ENCODE assay signal across 18 cellular contexts in genomic region chr6:85005494-85005893, GRCh38.
"Had no signal": no experiment of that assay in that cellular context is flagged by ENCODE, and none has a peak within 500 bp of the region (broad histone marks: within the 10 kb centered on the region; RNA-seq: fewer than 3 reads in every experiment).

No MANE protein-coding gene starts in this region.

- H3K27ac ChIP-seq: esophagus squamous epithelium, gastroesophageal sphincter, psoas muscle, spleen, tibial artery, upper lobe of left lung had no signal

- H3K36me3 Mint-ChIP-seq: naive thymus-derived CD4-positive, alpha-beta T cell; stimulated activated memory B cell treated with anti-CD40 and anti-IgM and Interleukin-4, amounts not matched to agents 10 μg/mL and 1 μg/mL and 100 μg/mL, for 72 hours had no signal

- H3K27me3 Mint-ChIP-seq: stimulated activated memory B cell treated with anti-CD40 and anti-IgM and Interleukin-4, amounts not matched to agents 10 μg/mL and 1 μg/mL and 100 μg/mL, for 72 hours; stimulated activated naive CD8-positive, alpha-beta T cell treated with anti-CD3 and anti-CD28 coated beads, Interleukin-15, Interleukin-2, amounts not matched to agents 100 ng/mL and 50 ng/mL, for 24 hours had no signal

- DNase-seq: effector memory CD4-positive, alpha-beta T cell; esophagus squamous epithelium; glutamatergic neuron; kidney glomerular epithelial cell; naive thymus-derived CD4-positive, alpha-beta T cell; nephron progenitor cell; psoas muscle; retina; spleen; stimulated activated CD4-positive, alpha-beta T cell treated with anti-CD3 and anti-CD28 coated beads, Interleukin-15, amount 100 ng/mL, for 24 hours; stimulated activated CD4-positive, alpha-beta T cell treated with anti-CD3 and anti-CD28 coated beads, Interleukin-1b, Interleukin-23, amount 100 ng/mL, for 48 hours; stimulated activated CD4-positive, alpha-beta T cell treated with anti-CD3 and anti-CD28 coated beads, Interleukin-4, amount 100 ng/mL, for 24 hours; tibial artery; upper lobe of left lung had no signal

- H3K9me3 Mint-ChIP-seq: nephron progenitor cell; stimulated activated naive CD8-positive, alpha-beta T cell treated with anti-CD3 and anti-CD28 coated beads, Interleukin-15, Interleukin-2, amounts not matched to agents 100 ng/mL and 50 ng/mL, for 24 hours had no signal

- H3K4me1 Mint-ChIP-seq: naive thymus-derived CD4-positive, alpha-beta T cell; stimulated activated memory B cell treated with anti-CD40 and anti-IgM and Interleukin-4, amounts not matched to agents 10 μg/mL and 1 μg/mL and 100 μg/mL, for 72 hours had no signal

- H3K9me3 ChIP-seq: esophagus squamous epithelium, gastroesophageal sphincter, psoas muscle, spleen, tibial artery, upper lobe of left lung had no signal

- H3K36me3 ChIP-seq: esophagus squamous epithelium, gastroesophageal sphincter, spleen, tibial artery, upper lobe of left lung had no signal

- H3K4me1 ChIP-seq: esophagus squamous epithelium, gastroesophageal sphincter, psoas muscle, spleen, tibial artery had no signal

- H3K4me3 ChIP-seq: esophagus squamous epithelium, gastroesophageal sphincter, psoas muscle, spleen, tibial artery, upper lobe of left lung had no signal

- H3K27ac Mint-ChIP-seq: naive thymus-derived CD4-positive, alpha-beta T cell; nephron progenitor cell; stimulated activated memory B cell treated with anti-CD40 and anti-IgM and Interleukin-4, amounts not matched to agents 10 μg/mL and 1 μg/mL and 100 μg/mL, for 72 hours; stimulated activated naive CD8-positive, alpha-beta T cell treated with anti-CD3 and anti-CD28 coated beads, Interleukin-15, Interleukin-2, amounts not matched to agents 100 ng/mL and 50 ng/mL, for 24 hours had no signal

- H3K27me3 ChIP-seq: esophagus squamous epithelium, gastroesophageal sphincter, spleen, tibial artery, upper lobe of left lung had no signal

- H3K4me3 Mint-ChIP-seq: naive thymus-derived CD4-positive, alpha-beta T cell; nephron progenitor cell; stimulated activated memory B cell treated with anti-CD40 and anti-IgM and Interleukin-4, amounts not matched to agents 10 μg/mL and 1 μg/mL and 100 μg/mL, for 72 hours; stimulated activated naive CD8-positive, alpha-beta T cell treated with anti-CD3 and anti-CD28 coated beads, Interleukin-15, Interleukin-2, amounts not matched to agents 100 ng/mL and 50 ng/mL, for 24 hours had no signal

- ATAC-seq: gastroesophageal sphincter; naive thymus-derived CD4-positive, alpha-beta T cell; psoas muscle; sciatic nerve; stimulated activated memory B cell treated with anti-CD40 and anti-IgM and Interleukin-4, amounts not matched to agents 10 μg/mL and 1 μg/mL and 100 μg/mL, for 72 hours had no signal
